ENCODE assay signal across 19 cellular contexts in genomic region chr9:93597871-93598646, GRCh38. TPM values are rescaled to one million over a fixed set of nuclear protein-coding genes. Genes with fewer than 3 reads are reported as not detected.
DNase-seq lines count a peak whose midpoint lies in the region; ATAC-seq, FAIRE-seq and TF ChIP-seq lines count a peak whose summit lies in the region.
"Had no signal": no experiment of that assay in that cellular context is flagged by ENCODE, and none has a peak within 500 bp of the region (broad histone marks: within the 10 kb centered on the region; RNA-seq: fewer than 3 reads in every experiment).

No MANE protein-coding gene starts in this region.

- H3K9me3 ChIP-seq in A673 (ENCODE audit: low read depth, low read length, poor library complexity, severe bottlenecking), result no peaks in the 10 kb centered on the region
- H3K9me3 ChIP-seq: esophagus squamous epithelium, ovary had no signal

- no peak for FAIRE-seq in GM19239 (lab: Jason Lieb, UNC)
- FAIRE-seq: astrocyte, keratinocyte, small intestine had no signal

- H3K36me3 ChIP-seq in H7 (replicated peaks; ENCODE audit: control insufficient read depth, insufficient read depth, low read length) (no peaks in the 10 kb centered on the region), A673 (ENCODE audit: insufficient read depth, low read length, poor library complexity, severe bottlenecking) (no peaks in the 10 kb centered on the region)
- H3K36me3 ChIP-seq: esophagus squamous epithelium, ovary had no signal

- peaks cover 36% of the 10 kb centered on the region for H3K4me1 Mint-ChIP-seq in activated CD8-positive, alpha-beta T cell treated with anti-CD3 and anti-CD28 coated beads, Interleukin-2, amount 10 ng/mL, durations not matched to agents 7 days and 5 days (ENCODE audit: low read depth)
- peaks cover 59% of the 10 kb centered on the region for H3K4me1 Mint-ChIP-seq in activated CD8-positive, alpha-beta T cell treated with anti-CD3 and anti-CD28 coated beads for 36 hours (ENCODE audit: low read depth)
- H3K4me1 Mint-ChIP-seq in natural killer cell, result peaks cover 48 to 65% of the 10 kb centered on the region in 2 donors

- BruUV-seq in A673 (replicated peaks; lab: Mats Ljungman, UMichigan), result no TSS peak

- H3K4me3 Mint-ChIP-seq in activated CD8-positive, alpha-beta T cell treated with anti-CD3 and anti-CD28 coated beads, Interleukin-2, amount 10 ng/mL, durations not matched to agents 7 days and 5 days, result no peak overlapping the region
- no peak overlapping the region for H3K4me3 Mint-ChIP-seq in activated CD8-positive, alpha-beta T cell treated with anti-CD3 and anti-CD28 coated beads for 36 hours
- H3K4me3 Mint-ChIP-seq in natural killer cell, result no peak overlapping the region

- peak overlapping the region in 1 of 2 donors; percentile 15 for H3K27ac ChIP-seq in coronary artery
- no peak overlapping the region for H3K27ac ChIP-seq in A673 (ENCODE audit: low read depth, low read length, poor library complexity, severe bottlenecking)
- H3K27ac ChIP-seq: ovary had no signal

- H3K4me1 ChIP-seq in A673 (ENCODE audit: insufficient read depth, low read length, poor library complexity, severe bottlenecking), result peaks cover 27% of the 10 kb centered on the region

- H3K36me3 Mint-ChIP-seq in activated CD8-positive, alpha-beta T cell treated with anti-CD3 and anti-CD28 coated beads, Interleukin-2, amount 10 ng/mL, durations not matched to agents 7 days and 5 days (ENCODE audit: low read depth), result no peaks in the 10 kb centered on the region
- H3K36me3 Mint-ChIP-seq in activated CD8-positive, alpha-beta T cell treated with anti-CD3 and anti-CD28 coated beads for 36 hours (ENCODE audit: low read depth), result no peaks in the 10 kb centered on the region
- no peaks in the 10 kb centered on the region for H3K36me3 Mint-ChIP-seq in natural killer cell
- H3K36me3 Mint-ChIP-seq: IgD-negative memory B cell had no signal

- intact Hi-C loops in activated CD8-positive, alpha-beta T cell treated with anti-CD3 and anti-CD28 coated beads for 36 hours (cut with micrococcal nuclease), result no loop called here
- intact Hi-C loops in posterior vena cava (cut with DNase I) (no loop called here), natural killer cell (cut with micrococcal nuclease) (no loop called here), A673 (cut with micrococcal nuclease; ENCODE audit: unreplicated experiment) (no loop called here)

- H3K4me3 ChIP-seq in H7 (ENCODE audit: insufficient read depth, low read depth, low read length) (no peak overlapping the region), coronary artery (no peak overlapping the region), A673 (ENCODE audit: low read depth, low read length, poor library complexity, severe bottlenecking) (no peak overlapping the region)
- H3K4me3 ChIP-seq: esophagus squamous epithelium, ovary had no signal

- POLR2A ChIA-PET in activated CD8-positive, alpha-beta T cell treated with anti-CD3 and anti-CD28 coated beads, Interleukin-2, amount 10 ng/mL, durations not matched to agents 7 days and 5 days (lab: Charles Lee), result no interaction called here
- POLR2A ChIA-PET in activated CD8-positive, alpha-beta T cell treated with anti-CD3 and anti-CD28 coated beads for 36 hours (lab: Charles Lee), result no interaction called here
- POLR2A ChIA-PET in A673 (lab: Charles Lee; ENCODE audit: low non-redundant PET), result no interaction called here

- no peak for DNase-seq in activated CD8-positive, alpha-beta T cell treated with anti-CD3 and anti-CD28 coated beads, Interleukin-2, amount 10 ng/mL, durations not matched to agents 7 days and 5 days
- DNase-seq in activated CD8-positive, alpha-beta T cell treated with anti-CD3 and anti-CD28 coated beads for 36 hours, result no peak
- DNase-seq in H7 (peak; percentile 34), coronary artery (ENCODE audit: low spot score) (peak; percentile 62), posterior vena cava (ENCODE audit: low spot score) (peak; percentile 66), natural killer cell (no peak), GM19239 (ENCODE audit: insufficient read length, low spot score) (no peak), A673 (ENCODE audit: low spot score) (no peak)
- DNase-seq: esophagus squamous epithelium; NCI-H1048; SHP77; small intestine; stimulated activated naive CD8-positive, alpha-beta T cell treated with anti-CD3 and anti-CD28 coated beads, Interleukin-15, Interleukin-2, amounts not matched to agents 100 U/mL and 50 U/mL, for 24 hours; T-helper 9 cell had no signal

- H3K9me3 Mint-ChIP-seq in activated CD8-positive, alpha-beta T cell treated with anti-CD3 and anti-CD28 coated beads, Interleukin-2, amount 10 ng/mL, durations not matched to agents 7 days and 5 days (ENCODE audit: insufficient read depth), result no peaks in the 10 kb centered on the region
- H3K9me3 Mint-ChIP-seq in activated CD8-positive, alpha-beta T cell treated with anti-CD3 and anti-CD28 coated beads for 36 hours, result no peaks in the 10 kb centered on the region
- no peaks in the 10 kb centered on the region for H3K9me3 Mint-ChIP-seq in natural killer cell
- H3K9me3 Mint-ChIP-seq: activated T-helper 2 cell treated with anti-CD3 and anti-CD28 coated beads, Interferon-gamma antibody, Interleukin-2, Interleukin-4, amounts not matched to agents 10 μg/mL and 5 μg/mL and 100 μg/mL, durations not matched to agents 14 hours and 24 hours and 36 hours; IgD-negative memory B cell had no signal

- H3K27me3 ChIP-seq in H7 (ENCODE audit: control insufficient read depth, insufficient read depth, low read length) (no peaks in the 10 kb centered on the region), A673 (replicated peaks; ENCODE audit: insufficient read depth, low read depth, low read length, poor library complexity) (no peaks in the 10 kb centered on the region)
- H3K27me3 ChIP-seq: esophagus squamous epithelium, ovary had no signal

- no peak for TF ChIP-seq CTCF in activated CD8-positive, alpha-beta T cell treated with anti-CD3 and anti-CD28 coated beads for 36 hours (IDR thresholded peaks at IDR 0.05)
- TF ChIP-seq CTCF in coronary artery (IDR thresholded peaks at IDR 0.05), result no peak
- no peak for TF ChIP-seq CTCF in natural killer cell (IDR thresholded peaks at IDR 0.05)
- TF ChIP-seq CTCF in A673 (conservative IDR thresholded peaks at IDR 0.05; ENCODE audit: low read depth, low read length), result no peak

- ATAC-seq in activated CD8-positive, alpha-beta T cell treated with anti-CD3 and anti-CD28 coated beads, Interleukin-2, amount 10 ng/mL, durations not matched to agents 7 days and 5 days, result no peak
- ATAC-seq in activated CD8-positive, alpha-beta T cell treated with anti-CD3 and anti-CD28 coated beads for 36 hours, result no peak
- ATAC-seq in natural killer cell, result no peak

- CTCF ChIA-PET in activated CD8-positive, alpha-beta T cell treated with anti-CD3 and anti-CD28 coated beads, Interleukin-2, amount 10 ng/mL, durations not matched to agents 7 days and 5 days (lab: Charles Lee), result no interaction called here
- CTCF ChIA-PET in activated CD8-positive, alpha-beta T cell treated with anti-CD3 and anti-CD28 coated beads for 36 hours (lab: Charles Lee), result no interaction called here
- CTCF ChIA-PET in A673 (lab: Charles Lee), result no interaction called here

- H3K27me3 Mint-ChIP-seq in activated CD8-positive, alpha-beta T cell treated with anti-CD3 and anti-CD28 coated beads, Interleukin-2, amount 10 ng/mL, durations not matched to agents 7 days and 5 days (ENCODE audit: low read depth), result no peaks in the 10 kb centered on the region
- H3K27me3 Mint-ChIP-seq in activated CD8-positive, alpha-beta T cell treated with anti-CD3 and anti-CD28 coated beads for 36 hours, result no peaks in the 10 kb centered on the region
- H3K27me3 Mint-ChIP-seq in natural killer cell (ENCODE audit: low read depth in 2 of 2), result no peaks in the 10 kb centered on the region
- H3K27me3 Mint-ChIP-seq: IgD-negative memory B cell had no signal

- peak overlapping the region; percentile 80 for H3K27ac Mint-ChIP-seq in activated CD8-positive, alpha-beta T cell treated with anti-CD3 and anti-CD28 coated beads, Interleukin-2, amount 10 ng/mL, durations not matched to agents 7 days and 5 days
- H3K27ac Mint-ChIP-seq in activated CD8-positive, alpha-beta T cell treated with anti-CD3 and anti-CD28 coated beads for 36 hours, result no peak overlapping the region
- peak overlapping the region in 1 of 2 donors; percentile 58 for H3K27ac Mint-ChIP-seq in natural killer cell
- H3K27ac Mint-ChIP-seq: activated T-helper 2 cell treated with anti-CD3 and anti-CD28 coated beads, Interferon-gamma antibody, Interleukin-2, Interleukin-4, amounts not matched to agents 10 μg/mL and 5 μg/mL and 100 μg/mL, durations not matched to agents 14 hours and 24 hours and 36 hours had no signal

RNA-seq across cellular contexts. Expression of gene PHF2, which starts 21.7 kb away (rescaled TPM):
- total RNA-seq in activated CD8-positive, alpha-beta T cell treated with anti-CD3 and anti-CD28 coated beads, Interleukin-2, amount 10 ng/mL, durations not matched to agents 7 days and 5 days, result 10 to 100 TPM; 22.1 to 23.5 TPM
- total RNA-seq in activated CD8-positive, alpha-beta T cell treated with anti-CD3 and anti-CD28 coated beads for 36 hours, result 10 to 100 TPM; 12.9 to 13.1 TPM
- 10.3 and 10.6 TPM in 2 replicates for total RNA-seq in H7 (2014; rRNA removed; shearing (Covaris generic))
- total RNA-seq in posterior vena cava (10 to 100 TPM; 26.1 to 27.9 TPM), natural killer cell (10 to 100 TPM; 24.8 to 28.1 (median 26.4) TPM), A673 (2021) (32.7 and 34.5 TPM in 2 replicates)

Comparison
In these comparisons a context has a peak if more than half of its experiments do, and no peak if none do; other contexts are left out.
1. DNase-seq: peak in H7 (single experiment), coronary artery (single experiment) and posterior vena cava (single experiment); none in activated CD8-positive, alpha-beta T cell treated with anti-CD3 and anti-CD28 coated beads, Interleukin-2, amount 10 ng/mL, durations not matched to agents 7 days and 5 days (single experiment), activated CD8-positive, alpha-beta T cell treated with anti-CD3 and anti-CD28 coated beads for 36 hours (single experiment), natural killer cell (single experiment), GM19239 (single experiment) and A673 (single experiment).